Comparison of ENCODE assay signal across 9 cellular contexts in genomic region chr16:17291289-17291688, GRCh38.
"Had no signal": no experiment of that assay in that cellular context is flagged by ENCODE, and none has a peak within 500 bp of the region (broad histone marks: within the 10 kb centered on the region; RNA-seq: fewer than 3 reads in every experiment).

No MANE protein-coding gene starts in this region.

- H3K4me1 ChIP-seq: HAP-1 had no signal

- H3K4me3 Mint-ChIP-seq: HFFc6 had no signal

- ATAC-seq: HCT116 had no signal

- H3K27ac Mint-ChIP-seq: HFFc6 had no signal

- H3K36me3 ChIP-seq: HAP-1 had no signal

- H2AFZ ChIP-seq: GM23248 had no signal

- H3K9me3 Mint-ChIP-seq: HFFc6 had no signal

- DNase-seq: GM23248, GOT3, H7, HFFc6, IMR-90, KBM-7 had no signal

- H3K9ac ChIP-seq: GM23248 had no signal

- H3K4me3 ChIP-seq: GM23248, HAP-1 had no signal

- H3K27ac ChIP-seq: GM23248, HL-60 had no signal
